8 cellular contexts compared by ENCODE assay signal in the genomic region with DNA sequence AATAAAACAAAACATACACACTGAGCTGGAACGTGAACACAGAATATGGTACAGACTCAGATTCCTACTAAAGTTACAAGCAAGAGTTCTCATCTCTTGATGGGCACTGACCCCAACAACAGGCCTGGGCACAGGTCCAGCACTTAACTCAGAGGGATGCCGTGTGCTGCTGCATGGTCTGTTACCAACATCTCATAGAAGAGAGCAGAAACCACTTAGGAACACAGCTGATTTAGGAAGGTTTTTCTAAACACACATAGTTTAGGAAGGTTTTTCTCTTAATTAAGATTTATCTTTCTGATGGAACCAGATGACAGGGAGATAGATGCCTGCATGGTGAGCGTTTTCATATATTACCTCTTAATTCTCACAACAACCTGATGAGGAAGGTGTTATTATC. TPM values are rescaled to one million over a fixed set of nuclear protein-coding genes. Genes with fewer than 3 reads are reported as not detected.
DNase-seq lines count a peak whose midpoint lies in the region; ATAC-seq and TF ChIP-seq lines count a peak whose summit lies in the region.

No MANE protein-coding gene starts in this region.

- H3K27me3 ChIP-seq in DOHH2 (ENCODE audit: control insufficient read depth, low read length) = no peaks in the 10 kb centered on the region

- no peaks in the 10 kb centered on the region for H3K9me3 ChIP-seq in DOHH2 (ENCODE audit: control insufficient read depth, insufficient read depth, low read length)

- H3K79me2 ChIP-seq in DOHH2 (ENCODE audit: control insufficient read depth, low read length) = peaks cover 52% of the 10 kb centered on the region

- H3K27ac Mint-ChIP-seq in activated naive CD8-positive, alpha-beta T cell treated with anti-CD3 and anti-CD28 coated beads for 36 hours = no peak overlapping the region

- no peak for TF ChIP-seq POLR2A in NB4 (IDR thresholded peaks at IDR 0.05; ENCODE audit: extremely low read depth, insufficient read length)

- H3K4me1 Mint-ChIP-seq in activated naive CD8-positive, alpha-beta T cell treated with anti-CD3 and anti-CD28 coated beads for 36 hours = peaks cover 35% of the 10 kb centered on the region

- peaks cover 7% of the 10 kb centered on the region for H3F3A ChIP-seq in DOHH2 (ENCODE audit: control insufficient read depth, insufficient read depth)

- H3K4me1 ChIP-seq in DOHH2 (ENCODE audit: control insufficient read depth, low read length) = peaks cover 48% of the 10 kb centered on the region

- peaks cover 5% of the 10 kb centered on the region; the same call in 1 of the 2 replicates for H3K36me3 ChIP-seq in DOHH2 (ENCODE audit: control insufficient read depth, low read length)

- peaks cover 4% of the 10 kb centered on the region for H3K36me3 Mint-ChIP-seq in activated naive CD8-positive, alpha-beta T cell treated with anti-CD3 and anti-CD28 coated beads for 36 hours

- no peaks in the 10 kb centered on the region for H4K20me1 ChIP-seq in DOHH2 (ENCODE audit: control insufficient read depth, insufficient read depth, low read depth, low read length)

- no peak for ATAC-seq in HG03520 (IDR thresholded peaks at IDR 0.05; ENCODE audit: unreplicated experiment)

- H3K9me2 ChIP-seq in DOHH2 (replicated peaks; ENCODE audit: control insufficient read depth, low read length) = no peaks in the 10 kb centered on the region

- peak overlapping the region; percentile 92 for H3K4me2 ChIP-seq in DOHH2 (ENCODE audit: low read length)

- H3K4me3 Mint-ChIP-seq in activated naive CD8-positive, alpha-beta T cell treated with anti-CD3 and anti-CD28 coated beads for 36 hours = peak overlapping the region; percentile 69

- no peak overlapping the region for H3K27ac ChIP-seq in DOHH2 (ENCODE audit: low read depth, low read length)

- H3K4me3 ChIP-seq in DOHH2 (ENCODE audit: low read length) (peak overlapping the region; percentile 87), NB4 (ENCODE audit: low read depth, low read length) (peak overlapping the region; percentile 82)

- no peak for TF ChIP-seq CTCF in DOHH2 (IDR thresholded peaks at IDR 0.05; ENCODE audit: low read depth, low read length, poor library complexity, severe bottlenecking)
- TF ChIP-seq CTCF in NB4 (IDR thresholded peaks at IDR 0.05; ENCODE audit: low read depth, low read length) = no peak

- H3K9me3 Mint-ChIP-seq in activated naive CD8-positive, alpha-beta T cell treated with anti-CD3 and anti-CD28 coated beads for 36 hours = peaks cover 6% of the 10 kb centered on the region

- DNase-seq in NB4 (ENCODE audit: low read depth) (peak; percentile 21), kidney tubule cell (ENCODE audit: low spot score) (peak; percentile 59), NCI-H1694 (lab: John Stamatoyannopoulos, UW) (no peak), KG1 (lab: John Stamatoyannopoulos, UW) (no peak)
- no peak for DNase-seq in activated naive CD8-positive, alpha-beta T cell treated with anti-CD3 and anti-CD28 coated beads for 36 hours
- DNase-seq in stimulated activated CD4-positive, alpha-beta T cell treated with anti-CD3 and anti-CD28 coated beads, Interleukin-2, amount 100 ng/mL, for 48 hours = no peak

- no peaks in the 10 kb centered on the region for H3K27me3 Mint-ChIP-seq in activated naive CD8-positive, alpha-beta T cell treated with anti-CD3 and anti-CD28 coated beads for 36 hours

RNA-seq across cellular contexts. Expression of gene GCLM, which starts 1.5 kb away (rescaled TPM):
- 10 to 100 TPM; 16.0 to 17.8 TPM for total RNA-seq in activated naive CD8-positive, alpha-beta T cell treated with anti-CD3 and anti-CD28 coated beads for 36 hours

RNA-seq across cellular contexts. Expression of gene DNTTIP2, which starts 28.7 kb away (rescaled TPM):
- 100 to 1,000 TPM; 114 to 117 TPM for total RNA-seq in activated naive CD8-positive, alpha-beta T cell treated with anti-CD3 and anti-CD28 coated beads for 36 hours

Comparison
In these comparisons a context has a peak if more than half of its experiments do, and no peak if none do; other contexts are left out.
1. DNase-seq: peak in NB4 (single experiment) and kidney tubule cell (single experiment); none in activated naive CD8-positive, alpha-beta T cell treated with anti-CD3 and anti-CD28 coated beads for 36 hours (single experiment), NCI-H1694 (single experiment), KG1 (single experiment) and stimulated activated CD4-positive, alpha-beta T cell treated with anti-CD3 and anti-CD28 coated beads, Interleukin-2, amount 100 ng/mL, for 48 hours (0 of 2).